Comparison of ENCODE assay signal across 9 cellular contexts in the genomic region with DNA sequence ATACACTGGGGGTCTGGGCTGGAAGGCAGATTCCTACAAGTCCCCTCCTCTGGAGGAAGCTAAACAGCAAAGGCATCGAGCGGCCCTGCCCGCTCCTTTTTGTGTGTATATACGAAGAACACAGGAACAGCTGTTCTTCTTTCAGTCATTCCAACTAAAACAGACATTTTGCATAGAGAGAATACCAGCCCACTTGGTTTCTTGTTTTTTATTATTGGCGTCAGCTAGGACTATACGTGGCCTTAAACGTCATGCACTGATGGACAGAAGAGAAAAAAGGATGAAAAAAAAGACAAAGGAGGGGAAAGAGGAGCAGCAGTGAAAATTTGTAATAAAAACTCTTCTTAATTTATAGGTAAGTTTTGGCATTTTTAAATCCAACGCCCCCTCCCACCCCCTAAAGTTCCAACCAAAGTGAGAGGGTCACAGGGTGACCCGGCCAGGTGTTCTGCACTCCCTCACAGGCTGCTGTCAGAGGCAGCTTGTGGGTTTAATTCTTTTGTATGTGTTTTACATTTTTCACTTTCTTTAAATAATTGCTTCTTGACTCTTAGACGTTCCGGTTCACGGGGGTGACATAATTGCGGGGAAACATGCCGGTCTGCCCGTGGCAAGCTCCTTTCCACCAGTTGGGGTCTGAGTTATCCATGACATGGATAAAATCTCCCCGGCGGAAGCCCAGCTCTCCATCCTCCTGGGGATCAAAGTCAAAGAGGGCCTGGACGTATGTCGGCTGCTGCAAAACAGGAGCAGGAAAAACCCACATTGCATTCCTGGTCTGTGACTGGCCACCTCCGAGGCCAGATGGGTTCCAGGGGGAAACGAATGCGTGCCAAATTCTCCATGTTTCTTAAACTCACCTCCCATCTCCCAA. TPM values are rescaled to one million over a fixed set of nuclear protein-coding genes. Genes with fewer than 3 reads are reported as not detected.
A peak's percentile ranks its signal among the peaks of the same experiment; 100 is the strongest.
DNase-seq lines count a peak whose midpoint lies in the region; ATAC-seq and TF ChIP-seq lines count a peak whose summit lies in the region.
"Had no signal": no experiment of that assay in that cellular context is flagged by ENCODE, and none has a peak within 500 bp of the region (broad histone marks: within the 10 kb centered on the region; RNA-seq: fewer than 3 reads in every experiment).

No MANE protein-coding gene starts in this region.

- H3K4me1 Mint-ChIP-seq in activated CD4-positive, alpha-beta T cell treated with anti-CD3 and anti-CD28 coated beads, Interleukin-2, amount 10 ng/mL, durations not matched to agents 24 days and 14 days, result peaks cover 14% of the 10 kb centered on the region

- intact Hi-C loops in activated CD4-positive, alpha-beta T cell treated with anti-CD3 and anti-CD28 coated beads, Interleukin-2, amount 10 ng/mL, durations not matched to agents 24 days and 14 days (cut with micrococcal nuclease), result no loop called here

- H3K36me3 Mint-ChIP-seq in activated CD4-positive, alpha-beta T cell treated with anti-CD3 and anti-CD28 coated beads, Interleukin-2, amount 10 ng/mL, durations not matched to agents 24 days and 14 days (ENCODE audit: low read depth), result peaks cover 45% of the 10 kb centered on the region

- TF ChIP-seq POLR2A in GM18951 (IDR thresholded peaks at IDR 0.05; ENCODE audit: extremely low read depth, insufficient read depth, insufficient read length), result peak; percentile 36

- peak; percentile 42 for ATAC-seq in HG02970 (IDR thresholded peaks at IDR 0.05; ENCODE audit: low FRiP score, unreplicated experiment)

- H3K27ac Mint-ChIP-seq in activated CD4-positive, alpha-beta T cell treated with anti-CD3 and anti-CD28 coated beads, Interleukin-2, amount 10 ng/mL, durations not matched to agents 24 days and 14 days, result no peak overlapping the region

- no peak overlapping the region for H3K4me3 Mint-ChIP-seq in activated CD4-positive, alpha-beta T cell treated with anti-CD3 and anti-CD28 coated beads, Interleukin-2, amount 10 ng/mL, durations not matched to agents 24 days and 14 days

- in situ Hi-C loops in GM18951 (cut with MboI; ENCODE audit: low sequenced_read_pairs, unreplicated experiment), result no loop called here

- H3K27me3 Mint-ChIP-seq in activated CD4-positive, alpha-beta T cell treated with anti-CD3 and anti-CD28 coated beads, Interleukin-2, amount 10 ng/mL, durations not matched to agents 24 days and 14 days, result no peaks in the 10 kb centered on the region

- H3K9me3 Mint-ChIP-seq in activated CD4-positive, alpha-beta T cell treated with anti-CD3 and anti-CD28 coated beads, Interleukin-2, amount 10 ng/mL, durations not matched to agents 24 days and 14 days, result no peaks in the 10 kb centered on the region

- DNase-seq in AG08395 (ENCODE audit: low spot score) (peak; percentile 82), amniotic epithelial cell (ENCODE audit: low read depth) (peak; percentile 58), HK-2 (ENCODE audit: unreplicated experiment) (no peak), NCI-H1417 (lab: John Stamatoyannopoulos, UW) (no peak), cortex of kidney (lab: John Stamatoyannopoulos, UW) (no peak)
- no peak for DNase-seq in activated CD4-positive, alpha-beta T cell treated with anti-CD3 and anti-CD28 coated beads, Interleukin-2, amount 10 ng/mL, durations not matched to agents 24 days and 14 days
- DNase-seq: NCI-H526 treated with DMSO at 0.1 percent for 48 hours had no signal

RNA-seq across cellular contexts. Expression of gene SLC25A19, which starts 30.8 kb away (rescaled TPM):
- total RNA-seq in activated CD4-positive, alpha-beta T cell treated with anti-CD3 and anti-CD28 coated beads, Interleukin-2, amount 10 ng/mL, durations not matched to agents 24 days and 14 days, result 131 and 132 TPM in 2 replicates

RNA-seq across cellular contexts. Expression of gene MIF4GD, which starts 49.0 kb away (rescaled TPM):
- 45.9 and 48.7 TPM in 2 replicates for total RNA-seq in activated CD4-positive, alpha-beta T cell treated with anti-CD3 and anti-CD28 coated beads, Interleukin-2, amount 10 ng/mL, durations not matched to agents 24 days and 14 days

RNA-seq across cellular contexts. Expression of gene MRPS7, which starts 58.4 kb away (rescaled TPM):
- 121 and 127 TPM in 2 replicates for total RNA-seq in activated CD4-positive, alpha-beta T cell treated with anti-CD3 and anti-CD28 coated beads, Interleukin-2, amount 10 ng/mL, durations not matched to agents 24 days and 14 days

RNA-seq across cellular contexts. Expression of gene GGA3, which starts 58.6 kb away (rescaled TPM):
- 84.2 and 86.9 TPM in 2 replicates for total RNA-seq in activated CD4-positive, alpha-beta T cell treated with anti-CD3 and anti-CD28 coated beads, Interleukin-2, amount 10 ng/mL, durations not matched to agents 24 days and 14 days

Comparison
In these comparisons a context has a peak if more than half of its experiments do, and no peak if none do; other contexts are left out.
1. DNase-seq: peak in AG08395 (single experiment) and amniotic epithelial cell (single experiment); none in HK-2 (single experiment), NCI-H1417 (0 of 3), activated CD4-positive, alpha-beta T cell treated with anti-CD3 and anti-CD28 coated beads, Interleukin-2, amount 10 ng/mL, durations not matched to agents 24 days and 14 days (single experiment) and cortex of kidney (single experiment).